Comparison of ENCODE assay signal across 1 cellular context in the genomic region with DNA sequence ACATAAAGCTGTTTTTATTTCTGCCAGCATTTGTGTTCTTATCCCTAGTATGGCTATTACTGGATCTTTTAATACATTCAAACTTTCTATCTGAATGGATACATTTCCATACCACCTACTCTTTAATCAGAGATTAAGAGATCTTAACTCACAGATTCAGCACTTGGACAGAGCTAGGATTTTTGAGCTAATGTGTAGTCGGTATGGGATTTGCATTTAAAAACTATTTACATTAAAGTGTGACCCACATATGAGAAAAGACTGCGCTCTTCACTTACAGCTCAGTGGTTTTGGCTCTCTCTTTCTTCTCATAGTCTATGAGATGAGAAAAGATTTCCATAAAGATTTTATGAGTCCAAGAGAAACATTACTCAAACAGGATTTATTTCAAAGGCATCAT.
TF ChIP-seq lines count a peak whose summit lies in the region.

No MANE protein-coding gene starts in this region.

TF ChIP-seq in PFSK-1, 5 proteins besides CTCF, POLR2A, EP300 and RAD21 (continued from another document):
- TF ChIP-seq, protein P1, sequence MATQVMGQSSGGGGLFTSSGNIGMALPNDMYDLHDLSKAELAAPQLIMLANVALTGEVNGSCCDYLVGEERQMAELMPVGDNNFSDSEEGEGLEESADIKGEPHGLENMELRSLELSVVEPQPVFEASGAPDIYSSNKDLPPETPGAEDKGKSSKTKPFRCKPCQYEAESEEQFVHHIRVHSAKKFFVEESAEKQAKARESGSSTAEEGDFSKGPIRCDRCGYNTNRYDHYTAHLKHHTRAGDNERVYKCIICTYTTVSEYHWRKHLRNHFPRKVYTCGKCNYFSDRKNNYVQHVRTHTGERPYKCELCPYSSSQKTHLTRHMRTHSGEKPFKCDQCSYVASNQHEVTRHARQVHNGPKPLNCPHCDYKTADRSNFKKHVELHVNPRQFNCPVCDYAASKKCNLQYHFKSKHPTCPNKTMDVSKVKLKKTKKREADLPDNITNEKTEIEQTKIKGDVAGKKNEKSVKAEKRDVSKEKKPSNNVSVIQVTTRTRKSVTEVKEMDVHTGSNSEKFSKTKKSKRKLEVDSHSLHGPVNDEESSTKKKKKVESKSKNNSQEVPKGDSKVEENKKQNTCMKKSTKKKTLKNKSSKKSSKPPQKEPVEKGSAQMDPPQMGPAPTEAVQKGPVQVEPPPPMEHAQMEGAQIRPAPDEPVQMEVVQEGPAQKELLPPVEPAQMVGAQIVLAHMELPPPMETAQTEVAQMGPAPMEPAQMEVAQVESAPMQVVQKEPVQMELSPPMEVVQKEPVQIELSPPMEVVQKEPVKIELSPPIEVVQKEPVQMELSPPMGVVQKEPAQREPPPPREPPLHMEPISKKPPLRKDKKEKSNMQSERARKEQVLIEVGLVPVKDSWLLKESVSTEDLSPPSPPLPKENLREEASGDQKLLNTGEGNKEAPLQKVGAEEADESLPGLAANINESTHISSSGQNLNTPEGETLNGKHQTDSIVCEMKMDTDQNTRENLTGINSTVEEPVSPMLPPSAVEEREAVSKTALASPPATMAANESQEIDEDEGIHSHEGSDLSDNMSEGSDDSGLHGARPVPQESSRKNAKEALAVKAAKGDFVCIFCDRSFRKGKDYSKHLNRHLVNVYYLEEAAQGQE (IDR thresholded peaks at IDR 0.05; ENCODE audit: insufficient read depth in 1 of 2, low read depth in 2 of 2, low read length in 2 of 2) = peak; percentile 73 to 79; a peak in 3 of 4 replicates
